Comparison of ENCODE assay signal across 1 cellular context in genomic region chr1:111270781-111271463, GRCh38.
TF ChIP-seq lines count a peak whose summit lies in the region.

No MANE protein-coding gene starts in this region.

TF ChIP-seq in H1, 55 proteins besides CTCF, POLR2A, EP300 and RAD21:
- peak; percentile 57 for TF ChIP-seq KDM4A (IDR thresholded peaks at IDR 0.05; ENCODE audit: low read depth, low read length, severe bottlenecking)
- TF ChIP-seq EZH2 (IDR thresholded peaks at IDR 0.05; ENCODE audit: low read depth, low read length, severe bottlenecking), result peak; percentile 41
- TF ChIP-seq ASH2L (IDR thresholded peaks at IDR 0.05; ENCODE audit: low read length), result no peak
